Comparison of ENCODE assay signal across 8 cellular contexts in genomic region chr15:74768771-74769342, GRCh38. TPM values are rescaled to one million over a fixed set of nuclear protein-coding genes. Genes with fewer than 3 reads are reported as not detected.
DNase-seq lines count a peak whose midpoint lies in the region; ATAC-seq, FAIRE-seq and TF ChIP-seq lines count a peak whose summit lies in the region.

No MANE protein-coding gene starts in this region.

- no peaks in the 10 kb centered on the region for H3K4me1 ChIP-seq in PC-3 (ENCODE audit: insufficient read depth, low read length)
- no peaks in the 10 kb centered on the region for H3K4me1 ChIP-seq in pancreas

- H3K9me3 ChIP-seq in PC-3 (ENCODE audit: low read length) = no peaks in the 10 kb centered on the region
- no peaks in the 10 kb centered on the region for H3K9me3 ChIP-seq in pancreas

- H3K79me2 ChIP-seq in PC-3 (ENCODE audit: low read length) = no peaks in the 10 kb centered on the region

- BruUV-seq in PC-3 (replicated peaks; lab: Mats Ljungman, UMichigan) = no TSS peak

- H3F3A ChIP-seq in PC-3 (ENCODE audit: low read length, unreplicated experiment) = no peaks in the 10 kb centered on the region

- peak overlapping the region; percentile 87 for H3K4me2 ChIP-seq in PC-3 (ENCODE audit: low read length)

- no peaks in the 10 kb centered on the region for H3K36me3 ChIP-seq in PC-3 (ENCODE audit: low read depth, low read length)
- H3K36me3 ChIP-seq in pancreas = no peaks in the 10 kb centered on the region

- TF ChIP-seq CTCF in PC-3 (conservative IDR thresholded peaks at IDR 0.05; ENCODE audit: low read depth, low read length) (peak; percentile 89), pancreas (IDR thresholded peaks at IDR 0.05) (peak; percentile 51 to 85 (median 74))

- 1 to 3% methylated on average over 9 of the region's 9 CpGs for WGBS in pancreas, 2 donors

- H4K20me1 ChIP-seq in PC-3 (ENCODE audit: low read length) = no peaks in the 10 kb centered on the region

- CTCF ChIA-PET in HEK293T (lab: Yijun Ruan, JAX) = interaction anchor here (0.5 to 5.9 kb wide), 44 partner anchors 9 to 396 kb away, joined by 3 to 205 read pairs (median 4); partner anchors contain the start of genes CSK, CYP1A1, CYP1A2 and UBL7
- CTCF ChIA-PET in PC-3 (lab: Charles Lee) = interaction anchor here (0.6 to 2.3 kb wide), 6 partner anchors 9 to 213 kb away, joined by 3 to 13 read pairs (median 6); no protein-coding TSS in a partner anchor

- H3K27me3 ChIP-seq in PC-3 (ENCODE audit: low read length) = no peaks in the 10 kb centered on the region
- no peaks in the 10 kb centered on the region for H3K27me3 ChIP-seq in pancreas

- no peak overlapping the region for H3K9ac ChIP-seq in PC-3 (ENCODE audit: low read length)

- peak overlapping the region; percentile 95 for H2AFZ ChIP-seq in PC-3 (ENCODE audit: low read length)

- no peak overlapping the region for H3K27ac ChIP-seq in PC-3 (ENCODE audit: low read length)
- H3K27ac ChIP-seq in pancreas = no peak overlapping the region

- intact Hi-C loops in PC-3 (cut with micrococcal nuclease) (loop anchor here (1.0 to 5.0 kb wide), 2 partner anchors 117 to 134 kb away; no protein-coding TSS in a partner anchor), pancreas (cut with DNase I) (loop anchor here in 2 of 3 donors (2.0 to 5.0 kb wide), 2 partner anchors 134 to 137 kb away; no protein-coding TSS in a partner anchor)

- DNase-seq in COLO829 (ENCODE audit: low spot score) (peak; percentile 44), HEK293T (ENCODE audit: extremely low spot score) (peak; percentile 86), PC-3 (peak; percentile 64), germinal center (ENCODE audit: low spot score) (peak; percentile 73), pancreas (peak in 4 of 6 donors; percentile 39 to 81 (median 68))
- DNase-seq in activated effector memory CD4-positive, alpha-beta T cell treated with anti-CD3 and anti-CD28 coated beads, Interleukin-2, amount 50 U/mL, for 16 hours = peak; percentile 86

- no peak for FAIRE-seq in pancreas (lab: Jason Lieb, UNC)

- H3K4me3 ChIP-seq in PC-3 (ENCODE audit: low read length) (peak overlapping the region; percentile 61), pancreas (no peak overlapping the region)

- no peaks in the 10 kb centered on the region for H3K9me2 ChIP-seq in PC-3 (replicated peaks; ENCODE audit: low read length)

- peak; percentile 58 for ATAC-seq in PC-3
- peak; percentile 54 to 79 (median 78) for ATAC-seq in pancreas
- ATAC-seq in HG03139 (IDR thresholded peaks at IDR 0.05; ENCODE audit: unreplicated experiment) = no peak
- ATAC-seq in HG03108 (IDR thresholded peaks at IDR 0.05; ENCODE audit: unreplicated experiment) = no peak

- POLR2A ChIA-PET in HEK293T (lab: Yijun Ruan, JAX) = interaction anchor here (0.6 to 2.1 kb wide), 14 partner anchors 9 to 395 kb away, joined by 3 to 15 read pairs (median 3); partner anchors contain the start of genes CYP1A1, EDC3 and UBL7
- POLR2A ChIA-PET in PC-3 (lab: Charles Lee; ENCODE audit: unreplicated experiment) = interaction anchor here (0.5 to 0.7 kb wide), 4 partner anchors 43 to 196 kb away, joined by 3 to 10 read pairs (median 3); no protein-coding TSS in a partner anchor

TF ChIP-seq in HEK293T, 16 proteins besides CTCF, POLR2A, EP300 and RAD21:
- TF ChIP-seq ARNT (IDR thresholded peaks at IDR 0.05) = no peak
- TF ChIP-seq CTBP1 (IDR thresholded peaks at IDR 0.05; ENCODE audit: borderline replicate concordance) = no peak
- no peak for TF ChIP-seq LEF1 (IDR thresholded peaks at IDR 0.05; ENCODE audit: borderline replicate concordance)
- TF ChIP-seq ELF4 (IDR thresholded peaks at IDR 0.05) = no peak
- TF ChIP-seq L3MBTL2 (conservative IDR thresholded peaks at IDR 0.05) = peak; percentile 47; the same call in 1 of the 2 replicates
- TF ChIP-seq BHLHE40 (IDR thresholded peaks at IDR 0.05; ENCODE audit: borderline replicate concordance) = no peak
- TF ChIP-seq PKNOX1 (IDR thresholded peaks at IDR 0.05) = peak; percentile 86
- TF ChIP-seq FOXK2 (IDR thresholded peaks at IDR 0.05) = no peak

RNA-seq across cellular contexts. Expression of gene CSK, which starts 13.0 kb away (rescaled TPM):
- total RNA-seq in PC-3 (2014; rRNA removed) = 38.0 and 50.3 TPM in 2 replicates
- total RNA-seq in pancreas = 10 to 100 TPM in 5 of 6 donors, 1 to 10 TPM in 1; 8.5 to 35.1 (median 14.1) TPM
- polyA plus RNA-seq in pancreas = 10 to 100 TPM; 18.1 to 22.3 TPM

RNA-seq across cellular contexts. Expression of gene CYP1A2, which starts 20.2 kb away (rescaled TPM):
- not detected in 2 replicates for total RNA-seq in PC-3 (2014; rRNA removed)
- total RNA-seq in pancreas = under 1 TPM in 1 of 6 donors, not detected in 5; 0.06 TPM
- polyA plus RNA-seq in pancreas = not detected

RNA-seq across cellular contexts. Expression of gene CYP1A1, which starts 43.5 kb away (rescaled TPM):
- total RNA-seq in PC-3 (2014; rRNA removed) (2.3 and 2.5 TPM in 2 replicates), pancreas (under 1 TPM in 3 of 6 donors, not detected in 3; 0.12 to 0.28 (median 0.14) TPM)
- 1 to 10 TPM in 1 of 2 donors, under 1 TPM in 1; 0.19 to 1.1 TPM for polyA plus RNA-seq in pancreas

RNA-seq across cellular contexts. Expression of gene LMAN1L, which starts 43.8 kb away (rescaled TPM):
- total RNA-seq in PC-3 (2014; rRNA removed) (not detected in 2 replicates), pancreas (under 1 TPM in 1 of 6 donors, not detected in 5; 0.14 TPM)
- polyA plus RNA-seq in pancreas = not detected

RNA-seq across cellular contexts. Expression of gene CPLX3, which starts 57.6 kb away (rescaled TPM):
- total RNA-seq in PC-3 (2014; rRNA removed) (not detected in 2 replicates), pancreas (not detected)
- polyA plus RNA-seq in pancreas = under 1 TPM in 1 of 2 donors, not detected in 1; 0.09 TPM

Comparison
In these comparisons a context has a peak if more than half of its experiments do, and no peak if none do; other contexts are left out.
1. ATAC-seq: peak in PC-3 (single experiment) and pancreas (4 of 4); none in HG03139 (single experiment) and HG03108 (single experiment).
2. Peak in every context shown above with its lines, with median percentiles within 50 percentile points of each other: DNase-seq.